In genomic region chr11:31651208-31651607, GRCh38 we compare ENCODE assay signal across 22 cellular contexts.
DNase-seq lines count a peak whose midpoint lies in the region; ATAC-seq and TF ChIP-seq lines count a peak whose summit lies in the region.
"Had no signal": no experiment of that assay in that cellular context is flagged by ENCODE, and none has a peak within 500 bp of the region (broad histone marks: within the 10 kb centered on the region; RNA-seq: fewer than 3 reads in every experiment).

No MANE protein-coding gene starts in this region.

- H3K36me3 Mint-ChIP-seq in T-cell: peaks cover 34% of the 10 kb centered on the region
- H3K36me3 Mint-ChIP-seq: stimulated activated effector memory CD8-positive, alpha-beta T cell treated with anti-CD3 and anti-CD28 coated beads, Interleukin-12 subunit alpha, Interleukin-12 subunit beta, amount 100 ng/mL, for 72 hours had no signal

- no peak for TF ChIP-seq CTCF in left lung (IDR thresholded peaks at IDR 0.05)
- TF ChIP-seq CTCF in tibial nerve (IDR thresholded peaks at IDR 0.05): no peak

- no peak overlapping the region for H3K4me3 Mint-ChIP-seq in T-cell
- H3K4me3 Mint-ChIP-seq: stimulated activated effector memory CD8-positive, alpha-beta T cell treated with anti-CD3 and anti-CD28 coated beads, Interleukin-12 subunit alpha, Interleukin-12 subunit beta, amount 100 ng/mL, for 72 hours had no signal

- H3K27ac Mint-ChIP-seq in T-cell: no peak overlapping the region
- H3K27ac Mint-ChIP-seq: stimulated activated effector memory CD8-positive, alpha-beta T cell treated with anti-CD3 and anti-CD28 coated beads, Interleukin-12 subunit alpha, Interleukin-12 subunit beta, amount 100 ng/mL, for 72 hours had no signal

- CTCF ChIA-PET in T-cell (lab: Charles Lee): no interaction called here

- TF ChIP-seq EP300 in tibial nerve (IDR thresholded peaks at IDR 0.05): no peak

- H3K4me3 ChIP-seq in left lung (no peak overlapping the region), tibial nerve (no peak overlapping the region)
- H3K4me3 ChIP-seq: skin epidermis, testis had no signal

- no peak for TF ChIP-seq POLR2A in tibial nerve (IDR thresholded peaks at IDR 0.05)

- H3K36me3 ChIP-seq in left lung (no peaks in the 10 kb centered on the region), tibial nerve (no peaks in the 10 kb centered on the region)

- no peaks in the 10 kb centered on the region for H3K27me3 ChIP-seq in left lung
- no peaks in the 10 kb centered on the region for H3K27me3 ChIP-seq in tibial nerve
- H3K27me3 ChIP-seq: testis had no signal

- peak; percentile 39 for ATAC-seq in GM18520 (IDR thresholded peaks at IDR 0.05; ENCODE audit: unreplicated experiment)
- ATAC-seq in GM21526 (IDR thresholded peaks at IDR 0.05; ENCODE audit: low FRiP score, unreplicated experiment): peak; percentile 18
- ATAC-seq in HG03159 (IDR thresholded peaks at IDR 0.05; ENCODE audit: unreplicated experiment): peak; percentile 47
- peak; percentile 72 for ATAC-seq in left lung
- ATAC-seq in T-cell (replicated peaks in 1 of 4): no peak
- no peak for ATAC-seq in stimulated activated naive CD8-positive, alpha-beta T cell treated with anti-CD3 and anti-CD28 coated beads, Interleukin-15, Interleukin-2, amounts not matched to agents 100 U/mL and 50 U/mL, for 24 hours
- ATAC-seq: stimulated activated effector memory CD8-positive, alpha-beta T cell treated with anti-CD3 and anti-CD28 coated beads, Interleukin-12 subunit alpha, Interleukin-12 subunit beta, amount 100 ng/mL, for 72 hours had no signal

- POLR2A ChIA-PET in T-cell (lab: Charles Lee): no interaction called here

- no peaks in the 10 kb centered on the region for H3K4me1 Mint-ChIP-seq in T-cell
- H3K4me1 Mint-ChIP-seq: stimulated activated effector memory CD8-positive, alpha-beta T cell treated with anti-CD3 and anti-CD28 coated beads, Interleukin-12 subunit alpha, Interleukin-12 subunit beta, amount 100 ng/mL, for 72 hours had no signal

- no peaks in the 10 kb centered on the region for H3K27me3 Mint-ChIP-seq in T-cell

- no peak overlapping the region for H3K27ac ChIP-seq in left lung
- no peak overlapping the region for H3K27ac ChIP-seq in tibial nerve
- H3K27ac ChIP-seq: C4-2B, KMS-11, skin epidermis, testis had no signal

- H3K4me1 ChIP-seq in left lung (no peaks in the 10 kb centered on the region), tibial nerve (peaks cover 0 to 2% (median 0%) of the 10 kb centered on the region in 4 donors)
- H3K4me1 ChIP-seq: testis had no signal

- no peaks in the 10 kb centered on the region for H3K9me3 Mint-ChIP-seq in T-cell
- H3K9me3 Mint-ChIP-seq: stimulated activated effector memory CD8-positive, alpha-beta T cell treated with anti-CD3 and anti-CD28 coated beads, Interleukin-12 subunit alpha, Interleukin-12 subunit beta, amount 100 ng/mL, for 72 hours had no signal

- DNase-seq in left lung (no peak), NCI-H446 treated with DMSO at 0.1 percent for 48 hours (lab: John Stamatoyannopoulos, UW) (no peak), tibial nerve (ENCODE audit: low spot score in 2 of 2) (no peak), T-cell (no peak)
- DNase-seq in stimulated activated naive CD8-positive, alpha-beta T cell treated with anti-CD3 and anti-CD28 coated beads, Interleukin-15, Interleukin-2, amounts not matched to agents 100 U/mL and 50 U/mL, for 24 hours: no peak
- DNase-seq: activated CD4-positive, CD25-positive, alpha-beta regulatory T cell treated with anti-CD3 and anti-CD28 coated beads, Interleukin-2, amount 50 U/mL, for 72 hours; activated T-cell treated with anti-CD3 and anti-CD28 coated beads, Interleukin-2, amount 50 U/mL, for 1 hour; amniotic stem cell; cortex of kidney; mammary epithelial cell; NCI-H1694 treated with DMSO at 0.1 percent for 48 hours; NCI-H774; SHP77 treated with DMSO at 0.1 percent for 48 hours; stimulated activated CD4-positive, alpha-beta T cell treated with anti-CD3 and anti-CD28 coated beads, Interleukin-1b, Interleukin-23, amount 100 ng/mL, for 48 hours; testis had no signal

- intact Hi-C loops in left lung (cut with DNase I): no loop called here

- H3K9me3 ChIP-seq in left lung: no peaks in the 10 kb centered on the region
- H3K9me3 ChIP-seq in tibial nerve: no peaks in the 10 kb centered on the region
- H3K9me3 ChIP-seq: testis had no signal

Comparison
In these comparisons a context has a peak if more than half of its experiments do, and no peak if none do; other contexts are left out.
1. ATAC-seq: peak in GM18520 (single experiment), GM21526 (single experiment), HG03159 (single experiment) and left lung (single experiment); none in T-cell (0 of 4) and stimulated activated naive CD8-positive, alpha-beta T cell treated with anti-CD3 and anti-CD28 coated beads, Interleukin-15, Interleukin-2, amounts not matched to agents 100 U/mL and 50 U/mL, for 24 hours (single experiment).